Comparison of ENCODE assay signal across 8 cellular contexts in genomic region chr21:6565190-6566170, GRCh38.
DNase-seq lines count a peak whose midpoint lies in the region; ATAC-seq and TF ChIP-seq lines count a peak whose summit lies in the region.
"Not testable (repeated sequence)": the region's sequence is repeated elsewhere in the genome, so short reads cannot be mapped to it uniquely, and the experiment has no call there.

No MANE protein-coding gene starts in this region.

- DNase-seq in ELR (ENCODE audit: low read depth) = peak; percentile 45
- peak in 2 of 3 donors; percentile 28 to 48 for DNase-seq in Peyer's patch
- peak; percentile 55 for DNase-seq in activated CD8-positive, alpha-beta T cell treated with anti-CD3 and anti-CD28 coated beads for 36 hours
- peak; percentile 36 for DNase-seq in activated naive CD8-positive, alpha-beta T cell treated with anti-CD3 and anti-CD28 coated beads, Interleukin-2, amount 10 ng/mL, durations not matched to agents 7 days and 5 days
- DNase-seq in esophagus muscularis mucosa (ENCODE audit: extremely low spot score) = peak; percentile 12
- DNase-seq in left lobe of liver (ENCODE audit: low spot score) = peak; percentile 41
- peak; percentile 51 for DNase-seq in posterior vena cava (ENCODE audit: low spot score)
- DNase-seq in tibial artery = peak in 1 of 2 donors; percentile 64

- H3K27ac Mint-ChIP-seq in activated CD8-positive, alpha-beta T cell treated with anti-CD3 and anti-CD28 coated beads for 36 hours = not testable (repeated sequence)
- H3K27ac Mint-ChIP-seq in activated naive CD8-positive, alpha-beta T cell treated with anti-CD3 and anti-CD28 coated beads, Interleukin-2, amount 10 ng/mL, durations not matched to agents 7 days and 5 days = peak overlapping the region; percentile 76

- not testable (repeated sequence) for H3K4me3 Mint-ChIP-seq in activated CD8-positive, alpha-beta T cell treated with anti-CD3 and anti-CD28 coated beads for 36 hours
- peak overlapping the region; percentile 56 for H3K4me3 Mint-ChIP-seq in activated naive CD8-positive, alpha-beta T cell treated with anti-CD3 and anti-CD28 coated beads, Interleukin-2, amount 10 ng/mL, durations not matched to agents 7 days and 5 days

- ATAC-seq in activated CD8-positive, alpha-beta T cell treated with anti-CD3 and anti-CD28 coated beads for 36 hours = peak; percentile 24
- peak; percentile 6 for ATAC-seq in activated naive CD8-positive, alpha-beta T cell treated with anti-CD3 and anti-CD28 coated beads, Interleukin-2, amount 10 ng/mL, durations not matched to agents 7 days and 5 days (ENCODE audit: low read depth)
- ATAC-seq in left lobe of liver = peak; percentile 16

- not testable (repeated sequence) for TF ChIP-seq POLR2A in Peyer's patch (IDR thresholded peaks at IDR 0.05); esophagus muscularis mucosa (IDR thresholded peaks at IDR 0.05; ENCODE audit: low read depth)

- H3K9me3 ChIP-seq in Peyer's patch, esophagus muscularis mucosa, tibial artery: not testable (repeated sequence)

- not testable (repeated sequence) for H3K4me3 ChIP-seq in Peyer's patch, esophagus muscularis mucosa
- H3K4me3 ChIP-seq in tibial artery = peak overlapping the region; percentile 22 to 26

- not testable (repeated sequence) for TF ChIP-seq EP300 in esophagus muscularis mucosa (IDR thresholded peaks at IDR 0.05)

- intact Hi-C loops in activated CD8-positive, alpha-beta T cell treated with anti-CD3 and anti-CD28 coated beads for 36 hours (cut with micrococcal nuclease); esophagus muscularis mucosa (cut with DNase I); posterior vena cava (cut with DNase I); tibial artery (cut with DNase I; ENCODE audit: low total_unique reads): not testable (repeated sequence)

- H3K36me3 Mint-ChIP-seq in activated CD8-positive, alpha-beta T cell treated with anti-CD3 and anti-CD28 coated beads for 36 hours (ENCODE audit: low read depth); activated naive CD8-positive, alpha-beta T cell treated with anti-CD3 and anti-CD28 coated beads, Interleukin-2, amount 10 ng/mL, durations not matched to agents 7 days and 5 days: not testable (repeated sequence)

- not testable (repeated sequence) for H3K4me1 ChIP-seq in Peyer's patch, esophagus muscularis mucosa, tibial artery

- not testable (repeated sequence) for TF ChIP-seq CTCF in Peyer's patch (IDR thresholded peaks at IDR 0.05); activated CD8-positive, alpha-beta T cell treated with anti-CD3 and anti-CD28 coated beads for 36 hours (IDR thresholded peaks at IDR 0.05); esophagus muscularis mucosa (IDR thresholded peaks at IDR 0.05); tibial artery (IDR thresholded peaks at IDR 0.05)

- not testable (repeated sequence) for H3K4me1 Mint-ChIP-seq in activated CD8-positive, alpha-beta T cell treated with anti-CD3 and anti-CD28 coated beads for 36 hours (ENCODE audit: low read depth); activated naive CD8-positive, alpha-beta T cell treated with anti-CD3 and anti-CD28 coated beads, Interleukin-2, amount 10 ng/mL, durations not matched to agents 7 days and 5 days

- not testable (repeated sequence) for H3K27ac ChIP-seq in Peyer's patch; esophagus muscularis mucosa (replicated peaks in 1 of 4); tibial artery

- not testable (repeated sequence) for H3K36me3 ChIP-seq in Peyer's patch, esophagus muscularis mucosa, tibial artery

- not testable (repeated sequence) for H3K27me3 Mint-ChIP-seq in activated CD8-positive, alpha-beta T cell treated with anti-CD3 and anti-CD28 coated beads for 36 hours; activated naive CD8-positive, alpha-beta T cell treated with anti-CD3 and anti-CD28 coated beads, Interleukin-2, amount 10 ng/mL, durations not matched to agents 7 days and 5 days

- not testable (repeated sequence) for H3K9me3 Mint-ChIP-seq in activated CD8-positive, alpha-beta T cell treated with anti-CD3 and anti-CD28 coated beads for 36 hours; activated naive CD8-positive, alpha-beta T cell treated with anti-CD3 and anti-CD28 coated beads, Interleukin-2, amount 10 ng/mL, durations not matched to agents 7 days and 5 days

- CTCF ChIA-PET in activated CD8-positive, alpha-beta T cell treated with anti-CD3 and anti-CD28 coated beads for 36 hours (lab: Charles Lee) = not testable (repeated sequence)

- WGBS in esophagus muscularis mucosa = 28% methylated on average over 10 of the region's 18 CpGs

- H3K27me3 ChIP-seq in Peyer's patch, esophagus muscularis mucosa, tibial artery: not testable (repeated sequence)

- POLR2A ChIA-PET in activated CD8-positive, alpha-beta T cell treated with anti-CD3 and anti-CD28 coated beads for 36 hours (lab: Charles Lee); activated naive CD8-positive, alpha-beta T cell treated with anti-CD3 and anti-CD28 coated beads, Interleukin-2, amount 10 ng/mL, durations not matched to agents 7 days and 5 days (lab: Charles Lee): not testable (repeated sequence)
